Comparison of ENCODE assay signal across 8 cellular contexts in the genomic region with DNA sequence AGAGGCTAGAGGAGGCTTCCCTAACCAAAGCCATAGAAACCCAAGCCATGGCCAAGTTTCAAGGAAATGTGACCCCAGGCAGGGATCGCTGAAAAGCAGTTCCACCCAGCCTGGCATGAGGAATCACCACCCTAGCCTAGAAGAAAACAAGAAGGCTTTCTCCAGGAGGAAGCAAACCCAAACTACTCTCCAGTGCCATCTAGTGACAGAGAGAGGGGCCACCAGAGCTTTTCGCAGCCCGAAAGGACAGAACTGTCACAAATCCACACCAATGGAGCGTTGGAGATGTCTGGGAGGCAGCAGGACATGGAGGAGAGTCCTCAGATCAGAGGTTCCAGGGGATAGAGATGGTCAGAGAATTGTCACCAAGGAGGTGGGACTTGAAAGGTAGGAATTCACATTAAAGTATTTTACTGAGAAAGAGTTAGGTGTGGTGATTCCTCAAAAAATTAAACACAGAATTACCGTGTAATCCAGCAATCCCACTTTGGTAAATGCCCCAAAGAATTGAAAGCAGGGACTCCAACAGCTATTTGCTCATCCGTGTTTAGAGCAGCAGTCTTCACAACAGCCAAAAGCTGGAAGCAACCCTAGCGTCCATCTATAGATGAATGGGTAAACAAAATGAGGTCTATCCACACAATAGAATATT.
DNase-seq lines count a peak whose midpoint lies in the region; ATAC-seq and TF ChIP-seq lines count a peak whose summit lies in the region.

No MANE protein-coding gene starts in this region.

- no peak overlapping the region for H3K4me3 ChIP-seq in heart left ventricle

- no peak overlapping the region for H3K27ac ChIP-seq in heart left ventricle

- peaks cover 35% of the 10 kb centered on the region for H3K27me3 Mint-ChIP-seq in activated naive CD4-positive, alpha-beta T cell treated with anti-CD3 and anti-CD28 coated beads, Interleukin-2, amount 10 ng/mL, durations not matched to agents 7 days and 5 days

- no peak overlapping the region for H3K27ac Mint-ChIP-seq in activated naive CD4-positive, alpha-beta T cell treated with anti-CD3 and anti-CD28 coated beads, Interleukin-2, amount 10 ng/mL, durations not matched to agents 7 days and 5 days

- TF ChIP-seq CTCF in heart left ventricle (IDR thresholded peaks at IDR 0.05) = peak; percentile 55 to 80 (median 68)

- TF ChIP-seq RAD21 in Ishikawa (IDR thresholded peaks at IDR 0.05; ENCODE audit: low read depth) = peak; percentile 77

- H3K9me3 Mint-ChIP-seq in activated naive CD4-positive, alpha-beta T cell treated with anti-CD3 and anti-CD28 coated beads, Interleukin-2, amount 10 ng/mL, durations not matched to agents 7 days and 5 days = no peaks in the 10 kb centered on the region

- H3K4me1 Mint-ChIP-seq in activated naive CD4-positive, alpha-beta T cell treated with anti-CD3 and anti-CD28 coated beads, Interleukin-2, amount 10 ng/mL, durations not matched to agents 7 days and 5 days = no peaks in the 10 kb centered on the region

- no peaks in the 10 kb centered on the region for H3K4me1 ChIP-seq in heart left ventricle

- H3K9me3 ChIP-seq in heart left ventricle = peaks cover 0 to 14% (median 0%) of the 10 kb centered on the region in 12 donors

- H3K4me3 Mint-ChIP-seq in activated naive CD4-positive, alpha-beta T cell treated with anti-CD3 and anti-CD28 coated beads, Interleukin-2, amount 10 ng/mL, durations not matched to agents 7 days and 5 days = no peak overlapping the region

- CTCF ChIA-PET in activated naive CD4-positive, alpha-beta T cell treated with anti-CD3 and anti-CD28 coated beads, Interleukin-2, amount 10 ng/mL, durations not matched to agents 7 days and 5 days (lab: Charles Lee) = interaction anchor here (0.9 to 1.8 kb wide), 6 partner anchors 12 to 271 kb away, joined by 3 to 7 read pairs (median 4); no protein-coding TSS in a partner anchor

- DNase-seq in DMS153 treated with DMSO at 0.1 percent for 48 hours (lab: John Stamatoyannopoulos, UW; ENCODE audit: unreplicated experiment) (peak; percentile 38), RPMI7951 (ENCODE audit: low read depth) (peak; percentile 48), heart left ventricle (peak in 3 of 5 donors; percentile 28 to 42 (median 36)), putamen (ENCODE audit: low spot score) (peak; percentile 49)
- peak; percentile 63 for DNase-seq in activated naive CD4-positive, alpha-beta T cell treated with anti-CD3 and anti-CD28 coated beads, Interleukin-2, amount 10 ng/mL, durations not matched to agents 7 days and 5 days

- H3K36me3 Mint-ChIP-seq in activated naive CD4-positive, alpha-beta T cell treated with anti-CD3 and anti-CD28 coated beads, Interleukin-2, amount 10 ng/mL, durations not matched to agents 7 days and 5 days = no peaks in the 10 kb centered on the region

- peaks cover 0 to 80% (median 18%) of the 10 kb centered on the region in 9 donors for H3K27me3 ChIP-seq in heart left ventricle

- TF ChIP-seq EP300 in Ishikawa (IDR thresholded peaks at IDR 0.05; ENCODE audit: borderline replicate concordance) = no peak

- WGBS in heart left ventricle, 4 donors = 26 to 30% (median 28%) methylated on average over 7 of the region's 7 CpGs

- no peaks in the 10 kb centered on the region for H3K36me3 ChIP-seq in heart left ventricle

- ATAC-seq in heart left ventricle (peak in 3 of 4 donors; percentile 55 to 65 (median 59)), HG02852 (IDR thresholded peaks at IDR 0.05; ENCODE audit: unreplicated experiment) (no peak), HG02759 (IDR thresholded peaks at IDR 0.05; ENCODE audit: unreplicated experiment) (no peak)

- intact Hi-C loops in heart left ventricle (cut with DNase I) = loop anchor here (1.0 to 10.0 kb wide), 7 partner anchors 119 to 402 kb away; no protein-coding TSS in a partner anchor

- TF ChIP-seq POLR2A in heart left ventricle (IDR thresholded peaks at IDR 0.05) = no peak

TF ChIP-seq in Ishikawa, 13 proteins besides CTCF, POLR2A, EP300 and RAD21:
- TF ChIP-seq NFIC (IDR thresholded peaks at IDR 0.05) (no peak), TCF12 (IDR thresholded peaks at IDR 0.05; ENCODE audit: low read depth) (no peak), CREB1 (IDR thresholded peaks at IDR 0.05; ENCODE audit: low read depth) (no peak)
- TF ChIP-seq, protein P1, sequence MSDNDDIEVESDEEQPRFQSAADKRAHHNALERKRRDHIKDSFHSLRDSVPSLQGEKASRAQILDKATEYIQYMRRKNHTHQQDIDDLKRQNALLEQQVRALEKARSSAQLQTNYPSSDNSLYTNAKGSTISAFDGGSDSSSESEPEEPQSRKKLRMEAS (IDR thresholded peaks at IDR 0.05) = no peak
TF ChIP-seq in Ishikawa: peak in this region for 0.

Comparison
In these comparisons a context has a peak if more than half of its experiments do, and no peak if none do; other contexts are left out.
1. ATAC-seq: peak in heart left ventricle (3 of 4); none in HG02852 (single experiment) and HG02759 (single experiment).
2. Peak in every context shown above with its lines, with median percentiles within 50 percentile points of each other: DNase-seq.